In genomic region chr1:24186711-24186992, GRCh38 we compare ENCODE assay signal across 7 cellular contexts. TPM values are rescaled to one million over a fixed set of nuclear protein-coding genes. Genes with fewer than 3 reads are reported as not detected.
DNase-seq lines count a peak whose midpoint lies in the region; ATAC-seq, FAIRE-seq and TF ChIP-seq lines count a peak whose summit lies in the region.

No MANE protein-coding gene starts in this region.

- no peaks in the 10 kb centered on the region for H4K20me1 ChIP-seq in keratinocyte (ENCODE audit: control insufficient read depth, extremely low read depth, insufficient read depth, low read length)

- H3K9ac ChIP-seq in HUES48 (ENCODE audit: low read depth, low read length), result peak overlapping the region; percentile 62
- peak overlapping the region; percentile 80 for H3K9ac ChIP-seq in keratinocyte (ENCODE audit: control insufficient read depth, extremely low read depth, insufficient read depth, low read length)

- no peaks in the 10 kb centered on the region for H3K36me3 ChIP-seq in HUES48 (ENCODE audit: control insufficient read depth, insufficient read depth, low read length)
- H3K36me3 ChIP-seq in keratinocyte (ENCODE audit: control insufficient read depth in 2 of 2, extremely low read depth in 1 of 2, insufficient read depth in 2 of 2, low read length in 2 of 2), result no peaks in the 10 kb centered on the region

- H3K4me2 ChIP-seq in keratinocyte (ENCODE audit: control insufficient read depth, extremely low read depth, insufficient read depth, low read depth, low read length), result peak overlapping the region; percentile 99

- TF ChIP-seq CTCF in keratinocyte (optimal IDR thresholded peaks at IDR 0.05 in 1 of 3, IDR thresholded peaks at IDR 0.05 in 1 of 3, conservative IDR thresholded peaks at IDR 0.05 in 1 of 3; ENCODE audit: extremely low read depth in 1 of 3, insufficient read depth in 2 of 3, low read length in 3 of 3), result no peak

- FAIRE-seq in keratinocyte (lab: Jason Lieb, UNC) (no peak), frontal cortex (lab: Jason Lieb, UNC) (no peak)

- H3K4me3 ChIP-seq in HUES48 (ENCODE audit: low read depth, low read length) (peak overlapping the region; percentile 83), keratinocyte (ENCODE audit: control insufficient read depth in 2 of 3, extremely low read depth in 1 of 3, insufficient read depth in 2 of 3, low read depth in 1 of 3, low read length in 3 of 3) (peak overlapping the region; percentile 51 to 76 (median 76))

- H3K9me1 ChIP-seq in keratinocyte (ENCODE audit: control insufficient read depth, extremely low read depth, insufficient read depth, low read length), result no peaks in the 10 kb centered on the region

- no peaks in the 10 kb centered on the region for H3K79me2 ChIP-seq in keratinocyte (ENCODE audit: control insufficient read depth, insufficient read depth, low read length)

- H3K4me1 Mint-ChIP-seq in activated naive CD8-positive, alpha-beta T cell treated with anti-CD3 and anti-CD28 coated beads, Interleukin-2, amount 10 ng/mL, durations not matched to agents 7 days and 5 days, result peaks cover 31% of the 10 kb centered on the region
- H3K4me1 Mint-ChIP-seq in stimulated activated naive B cell treated with anti-CD40 and anti-IgM and Interleukin-4, amounts not matched to agents 10 μg/mL and 1 μg/mL and 100 μg/mL, for 72 hours, result peaks cover 45 to 84% of the 10 kb centered on the region in 2 donors

- POLR2A ChIA-PET in activated naive CD8-positive, alpha-beta T cell treated with anti-CD3 and anti-CD28 coated beads, Interleukin-2, amount 10 ng/mL, durations not matched to agents 7 days and 5 days (lab: Charles Lee), result no interaction called here

- no peaks in the 10 kb centered on the region for H3K9me3 ChIP-seq in HUES48 (ENCODE audit: control insufficient read depth, insufficient read depth, low read length)
- no peaks in the 10 kb centered on the region for H3K9me3 ChIP-seq in keratinocyte (ENCODE audit: control insufficient read depth, low read depth, low read length)

- H3K36me3 Mint-ChIP-seq in activated naive CD8-positive, alpha-beta T cell treated with anti-CD3 and anti-CD28 coated beads, Interleukin-2, amount 10 ng/mL, durations not matched to agents 7 days and 5 days, result peaks cover 2% of the 10 kb centered on the region
- H3K36me3 Mint-ChIP-seq in stimulated activated naive B cell treated with anti-CD40 and anti-IgM and Interleukin-4, amounts not matched to agents 10 μg/mL and 1 μg/mL and 100 μg/mL, for 72 hours, result peaks cover 10 to 12% of the 10 kb centered on the region in 2 donors

- no peak for DNase-seq in activated naive CD8-positive, alpha-beta T cell treated with anti-CD3 and anti-CD28 coated beads, Interleukin-2, amount 10 ng/mL, durations not matched to agents 7 days and 5 days
- no peak for DNase-seq in keratinocyte (ENCODE audit: low read depth, low spot score)
- no peak for DNase-seq in stimulated activated naive B cell treated with anti-CD40 and anti-IgM and Interleukin-4, amounts not matched to agents 10 μg/mL and 1 μg/mL and 100 μg/mL, for 72 hours
- DNase-seq in RKO (ENCODE audit: low spot score), result no peak
- DNase-seq in frontal cortex (ENCODE audit: low spot score in 2 of 2), result no peak
- no peak for DNase-seq in effector CD8-positive, alpha-beta T cell (lab: John Stamatoyannopoulos, UW)

- ATAC-seq in activated naive CD8-positive, alpha-beta T cell treated with anti-CD3 and anti-CD28 coated beads, Interleukin-2, amount 10 ng/mL, durations not matched to agents 7 days and 5 days (ENCODE audit: low read depth), result no peak
- ATAC-seq in stimulated activated naive B cell treated with anti-CD40 and anti-IgM and Interleukin-4, amounts not matched to agents 10 μg/mL and 1 μg/mL and 100 μg/mL, for 72 hours (replicated peaks), result no peak

- H3K27ac ChIP-seq in HUES48 (ENCODE audit: low read depth, low read length) (peak overlapping the region; percentile 57), keratinocyte (ENCODE audit: control insufficient read depth, insufficient read depth, low read length) (peak overlapping the region; percentile 76)

- H3K4me3 Mint-ChIP-seq in activated naive CD8-positive, alpha-beta T cell treated with anti-CD3 and anti-CD28 coated beads, Interleukin-2, amount 10 ng/mL, durations not matched to agents 7 days and 5 days, result peak overlapping the region; percentile 86
- peak overlapping the region; percentile 95 for H3K4me3 Mint-ChIP-seq in stimulated activated naive B cell treated with anti-CD40 and anti-IgM and Interleukin-4, amounts not matched to agents 10 μg/mL and 1 μg/mL and 100 μg/mL, for 72 hours

- dilution Hi-C loops in keratinocyte (cut with MboI; ENCODE audit: extremely low pct_ligation_motif_present, low sequenced_read_pairs), result no loop called here

- H3K27me3 ChIP-seq in HUES48 (ENCODE audit: control insufficient read depth, insufficient read depth, low read length) (no peaks in the 10 kb centered on the region), keratinocyte (ENCODE audit: control insufficient read depth, extremely low read depth, insufficient read depth, low read length) (no peaks in the 10 kb centered on the region)

- peak overlapping the region; percentile 81 for H2AFZ ChIP-seq in keratinocyte (ENCODE audit: control insufficient read depth, low read length)

- peaks cover 3% of the 10 kb centered on the region for H3K27me3 Mint-ChIP-seq in activated naive CD8-positive, alpha-beta T cell treated with anti-CD3 and anti-CD28 coated beads, Interleukin-2, amount 10 ng/mL, durations not matched to agents 7 days and 5 days
- no peaks in the 10 kb centered on the region for H3K27me3 Mint-ChIP-seq in stimulated activated naive B cell treated with anti-CD40 and anti-IgM and Interleukin-4, amounts not matched to agents 10 μg/mL and 1 μg/mL and 100 μg/mL, for 72 hours

- peaks cover 9% of the 10 kb centered on the region; the same call in 1 of the 2 replicates for H3K4me1 ChIP-seq in HUES48 (ENCODE audit: control insufficient read depth, insufficient read depth, low read length)
- peaks cover 40% of the 10 kb centered on the region for H3K4me1 ChIP-seq in keratinocyte (ENCODE audit: control insufficient read depth, extremely low read depth, insufficient read depth, low read length)

- peak overlapping the region; percentile 73 for H3K27ac Mint-ChIP-seq in activated naive CD8-positive, alpha-beta T cell treated with anti-CD3 and anti-CD28 coated beads, Interleukin-2, amount 10 ng/mL, durations not matched to agents 7 days and 5 days
- H3K27ac Mint-ChIP-seq in stimulated activated naive B cell treated with anti-CD40 and anti-IgM and Interleukin-4, amounts not matched to agents 10 μg/mL and 1 μg/mL and 100 μg/mL, for 72 hours, result peak overlapping the region; percentile 96

- H3K9me3 Mint-ChIP-seq in activated naive CD8-positive, alpha-beta T cell treated with anti-CD3 and anti-CD28 coated beads, Interleukin-2, amount 10 ng/mL, durations not matched to agents 7 days and 5 days, result peaks cover 3% of the 10 kb centered on the region
- peaks cover 0 to 3% of the 10 kb centered on the region in 2 donors for H3K9me3 Mint-ChIP-seq in stimulated activated naive B cell treated with anti-CD40 and anti-IgM and Interleukin-4, amounts not matched to agents 10 μg/mL and 1 μg/mL and 100 μg/mL, for 72 hours

RNA-seq across cellular contexts. Expression of gene IFNLR1, which starts 0.4 kb away (rescaled TPM):
- total RNA-seq in activated naive CD8-positive, alpha-beta T cell treated with anti-CD3 and anti-CD28 coated beads, Interleukin-2, amount 10 ng/mL, durations not matched to agents 7 days and 5 days, result 1 to 10 TPM; 6.2 to 7.9 TPM
- 2.8 to 3.9 TPM (median 3.4 TPM) in 3 replicates for polyA plus RNA-seq in keratinocyte
- polyA plus RNA-seq in keratinocyte (2011; ENCODE audit: low read depth), result 1.1 TPM
- polyA plus RNA-seq in keratinocyte (2011; cell fraction: cytosol; rRNA removed), result 2.0 and 2.5 TPM in 2 replicates
- polyA plus RNA-seq in keratinocyte (2011; cell fraction: nucleus; rRNA removed), result 4.8 and 5.6 TPM in 2 replicates
- 2.3 and 2.9 TPM in 2 replicates for polyA plus RNA-seq in keratinocyte (2012; ENCODE audit: low replicate concordance)
- 4.8 to 5.5 TPM (median 5.3 TPM) in 3 replicates for polyA minus RNA-seq in keratinocyte
- 4.2 TPM for polyA minus RNA-seq in keratinocyte (2011; cell fraction: cytosol; rRNA and poly(A)+ RNA removed)
- polyA minus RNA-seq in keratinocyte (2011; cell fraction: nucleus; rRNA and poly(A)+ RNA removed), result 3.6 and 4.3 TPM in 2 replicates
- 0.41 TPM for total RNA-seq in frontal cortex

RNA-seq across cellular contexts. Expression of gene IL22RA1, which starts 43.7 kb away (rescaled TPM):
- total RNA-seq in activated naive CD8-positive, alpha-beta T cell treated with anti-CD3 and anti-CD28 coated beads, Interleukin-2, amount 10 ng/mL, durations not matched to agents 7 days and 5 days, result under 1 TPM in 1 of 2 experiments, not detected in 1; 0.11 TPM
- polyA plus RNA-seq in keratinocyte, result 1.7 to 2.1 TPM (median 1.9 TPM) in 3 replicates
- 5.1 TPM for polyA plus RNA-seq in keratinocyte (2011; ENCODE audit: low read depth)
- polyA plus RNA-seq in keratinocyte (2011; cell fraction: cytosol; rRNA removed), result 1.1 and 1.4 TPM in 2 replicates
- polyA plus RNA-seq in keratinocyte (2011; cell fraction: nucleus; rRNA removed), result 2.6 and 3.3 TPM in 2 replicates
- polyA plus RNA-seq in keratinocyte (2012; ENCODE audit: low replicate concordance), result 2.1 and 10.3 TPM in 2 replicates
- 1.4 to 3.5 TPM (median 2.7 TPM) in 3 replicates for polyA minus RNA-seq in keratinocyte
- 0.77 TPM for polyA minus RNA-seq in keratinocyte (2011; cell fraction: cytosol; rRNA and poly(A)+ RNA removed)
- polyA minus RNA-seq in keratinocyte (2011; cell fraction: nucleus; rRNA and poly(A)+ RNA removed), result 1.0 and 1.5 TPM in 2 replicates
- not detected for total RNA-seq in frontal cortex
